Comparison of ENCODE assay signal across 8 cellular contexts in genomic region chr18:45621068-45621511, GRCh38. TPM values are rescaled to one million over a fixed set of nuclear protein-coding genes. Genes with fewer than 3 reads are reported as not detected.
DNase-seq lines count a peak whose midpoint lies in the region; ATAC-seq and TF ChIP-seq lines count a peak whose summit lies in the region.

No MANE protein-coding gene starts in this region.

- H3K27ac ChIP-seq in VCaP: no peak overlapping the region

- no peak overlapping the region for H3K4me3 Mint-ChIP-seq in stimulated activated naive CD8-positive, alpha-beta T cell treated with anti-CD3 and anti-CD28 coated beads, Interleukin-15, amount 100 ng/mL, for 72 hours

- peak; percentile 62 for ATAC-seq in stimulated activated naive CD8-positive, alpha-beta T cell treated with anti-CD3 and anti-CD28 coated beads, Interleukin-15, amount 100 ng/mL, for 72 hours
- ATAC-seq in GM18505 (IDR thresholded peaks at IDR 0.05; ENCODE audit: unreplicated experiment): no peak

- peaks cover 18% of the 10 kb centered on the region for H3K27me3 Mint-ChIP-seq in stimulated activated naive CD8-positive, alpha-beta T cell treated with anti-CD3 and anti-CD28 coated beads, Interleukin-15, amount 100 ng/mL, for 72 hours

- TF ChIP-seq CTCF in VCaP (conservative IDR thresholded peaks at IDR 0.05): peak; percentile 96

- H3K9me3 Mint-ChIP-seq in stimulated activated naive CD8-positive, alpha-beta T cell treated with anti-CD3 and anti-CD28 coated beads, Interleukin-15, amount 100 ng/mL, for 72 hours: no peaks in the 10 kb centered on the region

- no peaks in the 10 kb centered on the region for H3K4me1 Mint-ChIP-seq in stimulated activated naive CD8-positive, alpha-beta T cell treated with anti-CD3 and anti-CD28 coated beads, Interleukin-15, amount 100 ng/mL, for 72 hours

- no peak overlapping the region for H3K27ac Mint-ChIP-seq in stimulated activated naive CD8-positive, alpha-beta T cell treated with anti-CD3 and anti-CD28 coated beads, Interleukin-15, amount 100 ng/mL, for 72 hours

- no peak for TF ChIP-seq POLR2A in GM18505 (IDR thresholded peaks at IDR 0.05; ENCODE audit: borderline replicate concordance, extremely low read depth, insufficient read depth, insufficient read length)

- DNase-seq in EL: peak; percentile 46
- DNase-seq in HCEC 1CT: peak; percentile 43
- peak; percentile 20 for DNase-seq in NCI-H1694 (lab: John Stamatoyannopoulos, UW)
- peak; percentile 59 for DNase-seq in dermis blood vessel endothelial cell
- DNase-seq in middle frontal gyrus (ENCODE audit: extremely low spot score, low spot score): peak; percentile 27
- peak; percentile 33 to 48 for DNase-seq in stimulated activated naive CD8-positive, alpha-beta T cell treated with anti-CD3 and anti-CD28 coated beads, Interleukin-15, amount 100 ng/mL, for 72 hours

RNA-seq across cellular contexts. Expression of gene SLC14A2, which starts 5.8 kb away (rescaled TPM):
- not detected in 2 replicates for total RNA-seq in dermis blood vessel endothelial cell
